In genomic region chr2:237628482-237629187, GRCh38 we compare ENCODE assay signal across 9 cellular contexts. TPM values are rescaled to one million over a fixed set of nuclear protein-coding genes. Genes with fewer than 3 reads are reported as not detected.
DNase-seq lines count a peak whose midpoint lies in the region; ATAC-seq and TF ChIP-seq lines count a peak whose summit lies in the region.
"Had no signal": no experiment of that assay in that cellular context is flagged by ENCODE, and none has a peak within 500 bp of the region (broad histone marks: within the 10 kb centered on the region; RNA-seq: fewer than 3 reads in every experiment).

No MANE protein-coding gene starts in this region.

- DNase-seq in CD14-positive monocyte (ENCODE audit: low spot score): no peak
- no peak for DNase-seq in Panc1 (ENCODE audit: low read depth, low spot score)
- DNase-seq in esophagus squamous epithelium (lab: John Stamatoyannopoulos, UW): no peak
- no peak for DNase-seq in ovary
- no peak for DNase-seq in NCI-H1694 (lab: John Stamatoyannopoulos, UW)
- no peak for DNase-seq in islet precursor cell
- DNase-seq in stimulated activated CD4-positive, alpha-beta T cell treated with anti-CD3 and anti-CD28 coated beads, Interleukin-2, amount 100 ng/mL, for 24 hours: no peak
- DNase-seq: NCI-H1694 treated with DMSO at 0.1 percent for 48 hours had no signal

- H3K9me3 ChIP-seq in Panc1 (ENCODE audit: control insufficient read depth, insufficient read depth, low read depth, low read length) (no peaks in the 10 kb centered on the region), esophagus squamous epithelium (no peaks in the 10 kb centered on the region), ovary (no peaks in the 10 kb centered on the region)

- TF ChIP-seq CTCF in CD14-positive monocyte (IDR thresholded peaks at IDR 0.05) (no peak), Panc1 (IDR thresholded peaks at IDR 0.05) (no peak), esophagus squamous epithelium (IDR thresholded peaks at IDR 0.05) (no peak), ovary (IDR thresholded peaks at IDR 0.05) (no peak)

- peaks cover 54% of the 10 kb centered on the region for H3K4me1 Mint-ChIP-seq in CD14-positive monocyte

- H3K27me3 ChIP-seq in Panc1 (ENCODE audit: control insufficient read depth, insufficient read depth, low read length) (no peaks in the 10 kb centered on the region), esophagus squamous epithelium (peaks cover 0 to 40% (median 0%) of the 10 kb centered on the region in 4 donors), ovary (no peaks in the 10 kb centered on the region)

- CTCF ChIA-PET in Panc1 (lab: Charles Lee): no interaction called here

- H3K27ac ChIP-seq in Panc1 (ENCODE audit: low read length): peak overlapping the region; percentile 24; the same call in 1 of the 2 replicates
- no peak overlapping the region for H3K27ac ChIP-seq in esophagus squamous epithelium
- no peak overlapping the region for H3K27ac ChIP-seq in ovary

- 59% methylated on average over 9 to 10 of the region's 10 CpGs for WGBS in esophagus squamous epithelium, 2 donors
- WGBS in ovary, 3 donors: 83 to 89% (median 89%) methylated on average over 10 of the region's 10 CpGs

- in situ Hi-C loops in Panc1 (cut with HindIII; ENCODE audit: low pct_unique_long_range_greater_than_20kb, low sequenced_read_pairs): no loop called here

- ATAC-seq in Panc1 (no peak), GM21825 (IDR thresholded peaks at IDR 0.05; ENCODE audit: unreplicated experiment) (no peak)

- POLR2A ChIA-PET in Panc1 (lab: Charles Lee): no interaction called here

- TF ChIP-seq POLR2A in esophagus squamous epithelium (IDR thresholded peaks at IDR 0.05) (no peak), ovary (IDR thresholded peaks at IDR 0.05) (no peak)

- intact Hi-C loops in CD14-positive monocyte (cut with micrococcal nuclease) (loop anchor here in 1 of 2 donors (5.0 kb wide), 1 partner anchor 34 kb away; no protein-coding TSS in a partner anchor), Panc1 (cut with micrococcal nuclease; ENCODE audit: unreplicated experiment) (no loop called here), esophagus squamous epithelium (cut with DNase I) (no loop called here), ovary (cut with DNase I) (no loop called here)

- BruUV-seq in Panc1 (replicated peaks; lab: Mats Ljungman, UMichigan): no TSS peak

- TF ChIP-seq EP300 in ovary (IDR thresholded peaks at IDR 0.05): no peak

- H3K4me3 Mint-ChIP-seq in CD14-positive monocyte: peak overlapping the region; percentile 88 to 90

- H3K4me3 ChIP-seq in Panc1 (ENCODE audit: low read depth in 2 of 2, low read length in 2 of 2) (peak overlapping the region; percentile 63 to 71), esophagus squamous epithelium (peak overlapping the region in 3 of 4 donors; percentile 45 to 88 (median 72)), ovary (peak overlapping the region; percentile 87)

- peaks cover 24 to 52% (median 41%) of the 10 kb centered on the region in 3 donors for H3K27me3 Mint-ChIP-seq in CD14-positive monocyte (ENCODE audit: low read depth in 3 of 3)

- H3K36me3 ChIP-seq in Panc1 (ENCODE audit: control insufficient read depth, insufficient read depth, low read length) (no peaks in the 10 kb centered on the region), esophagus squamous epithelium (no peaks in the 10 kb centered on the region), ovary (no peaks in the 10 kb centered on the region)

- peaks cover 0 to 6% (median under 1%) of the 10 kb centered on the region in 7 donors for H3K9me3 Mint-ChIP-seq in CD14-positive monocyte

- H3K4me1 ChIP-seq in Panc1 (ENCODE audit: control insufficient read depth, insufficient read depth, low read length) (peaks cover 20% of the 10 kb centered on the region), esophagus squamous epithelium (peaks cover 0 to 59% (median 5%) of the 10 kb centered on the region in 3 donors), ovary (ENCODE audit: insufficient read depth) (peaks cover 17% of the 10 kb centered on the region)

- H3K27ac Mint-ChIP-seq in CD14-positive monocyte: peak overlapping the region in 5 of 7 donors; percentile 44 to 87 (median 77)

- H3K36me3 Mint-ChIP-seq in CD14-positive monocyte: peaks cover 21 to 35% of the 10 kb centered on the region in 2 donors

RNA-seq across cellular contexts. Expression of gene LRRFIP1, which starts 1.2 kb away (rescaled TPM):
- polyA plus RNA-seq in CD14-positive monocyte (10 to 100 TPM; 67.3 to 98.3 TPM), ovary (10 to 100 TPM; 27.4 to 71.1 TPM)
- total RNA-seq in Panc1 (2021; ENCODE audit: unreplicated experiment) (121 TPM), esophagus squamous epithelium (100 to 1,000 TPM in 2 of 4 donors, 10 to 100 TPM in 2; 84.9 to 152 (median 120) TPM), ovary (10 to 100 TPM; 32.4 to 71.1 (median 56.1) TPM)
- 61.9 TPM for polyA plus RNA-seq in Panc1 (2012; ENCODE audit: insufficient read length)

RNA-seq across cellular contexts. Expression of gene RAB17, which starts 38.1 kb away (rescaled TPM):
- polyA plus RNA-seq in CD14-positive monocyte: under 1 TPM in 1 of 2 donors, not detected in 1; 0.13 TPM
- total RNA-seq in Panc1 (2021; ENCODE audit: unreplicated experiment): 23.6 TPM
- 8.5 TPM for polyA plus RNA-seq in Panc1 (2012; ENCODE audit: insufficient read length)
- total RNA-seq in esophagus squamous epithelium: 10 to 100 TPM in 1 of 4 donors, 1 to 10 TPM in 3; 2.0 to 11.1 (median 6.4) TPM
- 10 to 100 TPM in 1 of 7 donors, 1 to 10 TPM in 5, under 1 TPM in 1; 0.76 to 19.3 (median 4.6) TPM for total RNA-seq in ovary
- polyA plus RNA-seq in ovary: under 1 TPM; 0.38 to 0.86 TPM
